8 cellular contexts compared by ENCODE assay signal in the genomic region with DNA sequence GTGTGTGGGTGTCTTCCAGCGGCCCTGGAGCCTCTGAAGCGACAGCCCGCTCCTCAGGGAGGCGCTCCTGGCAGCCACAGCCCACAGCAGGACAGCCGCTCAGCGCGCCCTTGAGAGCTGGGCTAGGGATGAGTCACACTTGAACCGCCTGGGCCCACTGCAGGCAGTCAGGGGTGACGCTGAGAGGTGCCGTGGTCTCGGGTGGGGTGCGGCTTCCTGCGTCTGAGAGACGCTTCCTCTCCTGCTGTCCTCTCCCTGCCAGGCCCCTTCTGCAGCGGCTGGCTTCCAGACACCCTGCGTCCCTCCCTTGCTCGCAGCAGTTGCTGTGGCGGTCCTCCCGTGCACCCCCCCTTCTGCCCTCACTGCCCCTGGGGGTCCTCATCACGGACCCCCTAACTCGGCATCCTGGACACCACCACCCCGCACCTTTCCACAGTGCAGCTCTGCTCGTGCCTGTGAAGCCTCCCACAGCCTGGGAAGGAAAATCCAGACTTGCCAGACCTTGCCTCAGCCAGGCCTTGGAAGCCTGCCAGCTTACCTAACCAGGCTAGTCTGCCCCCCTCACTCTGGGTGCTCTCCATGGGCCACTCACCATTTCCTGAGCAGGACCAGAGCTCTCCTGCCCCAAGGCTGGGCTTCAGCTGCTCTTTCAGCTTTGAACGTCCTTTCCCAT. TPM values are rescaled to one million over a fixed set of nuclear protein-coding genes. Genes with fewer than 3 reads are reported as not detected.
DNase-seq lines count a peak whose midpoint lies in the region; ATAC-seq and TF ChIP-seq lines count a peak whose summit lies in the region.

No MANE protein-coding gene starts in this region.

- H3K27me3 ChIP-seq in HL-60 (ENCODE audit: insufficient read depth, poor library complexity, severe bottlenecking) (no peaks in the 10 kb centered on the region), hepatocyte (no peaks in the 10 kb centered on the region)

- H4K20me1 ChIP-seq in hepatocyte (ENCODE audit: insufficient read depth, poor library complexity, severe bottlenecking): no peaks in the 10 kb centered on the region

- H3K36me3 ChIP-seq in hepatocyte (replicated peaks; ENCODE audit: insufficient read depth, low read depth): no peaks in the 10 kb centered on the region

- no peaks in the 10 kb centered on the region for H3K36me3 Mint-ChIP-seq in T-helper 17 cell (ENCODE audit: low read depth)

- H3K79me2 ChIP-seq in hepatocyte: no peaks in the 10 kb centered on the region

- no peaks in the 10 kb centered on the region for H3K9me2 ChIP-seq in hepatocyte (replicated peaks; ENCODE audit: insufficient read depth)

- H3K4me3 ChIP-seq in HL-60 (replicated peaks; ENCODE audit: insufficient read depth, low read length) (no peak overlapping the region), hepatocyte (no peak overlapping the region)

- no peak overlapping the region for H3K4me2 ChIP-seq in hepatocyte

- H2AFZ ChIP-seq in hepatocyte: no peak overlapping the region

- H3K27me3 Mint-ChIP-seq in T-helper 17 cell: no peaks in the 10 kb centered on the region

- H3K27ac ChIP-seq in HL-60 (replicated peaks) (no peak overlapping the region), hepatocyte (peak overlapping the region; percentile 43)

- peak overlapping the region; percentile 81 for H3K4me3 Mint-ChIP-seq in T-helper 17 cell

- peak; percentile 47 for DNase-seq in CMK (ENCODE audit: low read depth)
- DNase-seq in HL-60 (ENCODE audit: low read depth in 1 of 2, low spot score in 1 of 2): peak; percentile 44 to 49
- DNase-seq in T-helper 17 cell: peak; percentile 73 to 83 (median 77)
- DNase-seq in activated naive CD8-positive, alpha-beta T cell treated with anti-CD3 and anti-CD28 coated beads, Interleukin-2, amount 50 U/mL, for 16 hours (ENCODE audit: low read depth, low spot score): peak; percentile 48
- peak; percentile 78 for DNase-seq in hepatocyte (ENCODE audit: low spot score)
- peak; percentile 25 to 51 (median 38) for DNase-seq in stimulated activated CD4-positive, alpha-beta T cell treated with anti-CD3 and anti-CD28 coated beads, Interleukin-1b, Interleukin-23, amount 100 ng/mL, for 24 hours (ENCODE audit: low read depth in 4 of 4, low spot score in 1 of 4)
- DNase-seq in GOT3 (lab: John Stamatoyannopoulos, UW): no peak

- peak overlapping the region; percentile 97 for H3K27ac Mint-ChIP-seq in T-helper 17 cell

- H3K4me1 Mint-ChIP-seq in T-helper 17 cell: peaks cover 17% of the 10 kb centered on the region

- H3K4me1 ChIP-seq in hepatocyte (ENCODE audit: insufficient read depth): peaks cover 11% of the 10 kb centered on the region

- H3K9me3 ChIP-seq in T-helper 17 cell (ENCODE audit: control insufficient read depth, low read length, poor library complexity, severe bottlenecking) (no peaks in the 10 kb centered on the region), hepatocyte (ENCODE audit: low read depth) (no peaks in the 10 kb centered on the region)

- ATAC-seq in GM19463 (IDR thresholded peaks at IDR 0.05; ENCODE audit: unreplicated experiment) (peak; percentile 98), T-helper 17 cell (peak; percentile 94)

- TF ChIP-seq CTCF in HL-60 (IDR thresholded peaks at IDR 0.05; ENCODE audit: insufficient read depth, low read length) (no peak), hepatocyte (IDR thresholded peaks at IDR 0.05; ENCODE audit: poor library complexity) (no peak)

- 52% methylated on average over 24 of the region's 24 CpGs for WGBS in hepatocyte (ENCODE audit: low lambda C conversion rate, missing lambda C conversion rate)

RNA-seq across cellular contexts. Expression of gene SPTBN5, which starts 1.1 kb away (rescaled TPM):
- 1 to 10 TPM; 1.9 to 2.2 TPM for total RNA-seq in T-helper 17 cell
- 1.7 and 2.0 TPM in 2 replicates for total RNA-seq in hepatocyte
- 1.9 and 2.6 TPM in 2 replicates for polyA plus RNA-seq in hepatocyte

RNA-seq across cellular contexts. Expression of gene PLA2G4B, which starts 56.3 kb away (rescaled TPM):
- total RNA-seq in T-helper 17 cell (10 to 100 TPM; 23.1 to 34.8 TPM), hepatocyte (2.3 and 2.7 TPM in 2 replicates)
- polyA plus RNA-seq in hepatocyte: 19.2 and 19.6 TPM in 2 replicates
